In the genomic region with DNA sequence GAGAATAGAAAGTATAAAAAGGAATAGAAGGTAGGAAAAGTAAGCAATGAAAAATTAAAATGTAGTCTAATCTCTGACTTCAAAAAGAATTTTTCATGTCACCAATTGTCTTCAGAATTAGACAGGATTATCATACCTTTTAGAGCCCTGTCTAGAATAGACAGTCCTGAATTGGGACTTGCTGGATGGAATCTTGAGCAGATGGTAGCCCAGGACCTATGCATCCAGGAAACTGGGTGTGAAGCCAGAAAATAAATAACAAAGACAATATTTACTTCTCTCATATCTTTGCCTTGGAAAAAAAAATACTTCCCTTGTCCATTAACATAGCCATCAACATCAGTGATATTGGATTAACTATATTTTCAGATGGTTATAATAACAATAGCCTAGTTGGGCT, we compare ENCODE assay signal across 23 cellular contexts.
"Had no signal": no experiment of that assay in that cellular context is flagged by ENCODE, and none has a peak within 500 bp of the region (broad histone marks: within the 10 kb centered on the region; RNA-seq: fewer than 3 reads in every experiment).

No MANE protein-coding gene starts in this region.

- H3K27me3 ChIP-seq: esophagus squamous epithelium, gastrocnemius medialis, heart right ventricle, left lung had no signal

- H3K36me3 ChIP-seq: esophagus squamous epithelium, gastrocnemius medialis, left lung, lower lobe of right lung had no signal

- ATAC-seq: effector memory CD8-positive, alpha-beta T cell; esophagus mucosa; gastrocnemius medialis; heart right ventricle; left cardiac atrium; left lung; left ventricle myocardium superior; lower lobe of right lung; naive thymus-derived CD4-positive, alpha-beta T cell; natural killer cell had no signal

- H3K4me3 ChIP-seq: esophagus squamous epithelium, gastrocnemius medialis, heart right ventricle, left lung, lower lobe of right lung had no signal

- H3K27ac ChIP-seq: epithelial cell of prostate, esophagus squamous epithelium, gastrocnemius medialis, heart right ventricle, left lung, lower lobe of right lung had no signal

- DNase-seq: cortex of kidney; effector CD8-positive, alpha-beta T cell; effector memory CD8-positive, alpha-beta T cell; endodermal cell; erythroblast; esophagus squamous epithelium; foreskin fibroblast; foreskin melanocyte; gastrocnemius medialis; glutamatergic neuron; head of caudate nucleus; heart right ventricle; hippocampal formation; left cardiac atrium; left lung; left ventricle myocardium superior; lower lobe of right lung; mesendoderm; midbrain; naive thymus-derived CD4-positive, alpha-beta T cell; natural killer cell had no signal

- H3K4me1 ChIP-seq: esophagus squamous epithelium, gastrocnemius medialis, heart right ventricle, left lung, lower lobe of right lung had no signal

- H3K9me3 ChIP-seq: esophagus squamous epithelium, gastrocnemius medialis, left lung, lower lobe of right lung had no signal
